8 cellular contexts compared by ENCODE assay signal in the genomic region with DNA sequence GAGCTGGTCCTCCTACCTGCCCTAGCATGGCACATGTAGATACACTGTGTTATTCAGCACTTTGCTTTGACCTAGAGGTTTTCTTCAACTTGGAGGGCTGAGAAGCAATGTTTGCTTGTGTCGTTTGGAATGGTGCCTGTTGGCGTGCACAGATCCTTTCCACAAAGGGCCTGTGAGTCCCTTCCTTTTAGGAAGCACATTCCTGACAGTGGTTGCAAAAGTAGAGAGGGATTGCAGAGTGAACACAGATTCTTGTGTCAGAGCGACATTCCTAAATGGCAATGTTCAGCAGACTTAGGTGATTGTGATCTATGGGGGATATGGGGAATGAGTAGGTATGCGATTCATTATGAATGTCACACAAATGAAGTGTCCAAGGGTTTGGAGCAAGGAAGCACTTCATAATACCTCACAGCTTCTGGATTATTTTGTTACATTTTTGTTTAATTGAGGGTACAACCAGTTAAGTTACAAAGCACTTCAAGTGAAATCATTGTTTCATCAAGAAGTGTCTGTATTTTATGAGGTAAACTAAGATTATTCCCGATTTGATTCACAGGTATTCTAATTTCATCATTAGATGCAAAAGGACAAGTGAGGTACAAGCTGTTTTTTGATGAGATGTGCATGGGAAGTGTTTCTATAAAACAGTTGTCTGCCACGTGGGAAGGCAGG. TPM values are rescaled to one million over a fixed set of nuclear protein-coding genes. Genes with fewer than 3 reads are reported as not detected.
DNase-seq lines count a peak whose midpoint lies in the region; ATAC-seq and TF ChIP-seq lines count a peak whose summit lies in the region.

No MANE protein-coding gene starts in this region.

- DNase-seq in AG08395 (ENCODE audit: low spot score) (peak; percentile 48), MG63 (no peak), dorsolateral prefrontal cortex (no peak), NCI-H2227 treated with DMSO at 0.1 percent for 48 hours (lab: John Stamatoyannopoulos, UW) (no peak)

- H3K27ac ChIP-seq in dorsolateral prefrontal cortex (peak overlapping the region in 12 of 59 donors; percentile 2 to 71 (median 30)), muscle layer of duodenum (ENCODE audit: low read length) (no peak overlapping the region)

- H3K4me3 ChIP-seq in MG63 (peak overlapping the region; percentile 63), dorsolateral prefrontal cortex (peak overlapping the region in 51 of 59 donors; percentile 20 to 79 (median 65)), muscle layer of duodenum (ENCODE audit: low read depth in 1 of 2, low read length in 2 of 2) (peak overlapping the region; percentile 75 to 88)

- H3K27me3 ChIP-seq in MG63 (no peaks in the 10 kb centered on the region), dorsolateral prefrontal cortex (peaks cover 0 to 14% (median 0%) of the 10 kb centered on the region in 45 donors), muscle layer of duodenum (ENCODE audit: low read depth, low read length) (no peaks in the 10 kb centered on the region)

- H3K4me1 ChIP-seq in muscle layer of duodenum (ENCODE audit: control insufficient read depth in 1 of 2, insufficient read depth in 2 of 2, low read length in 2 of 2), result peaks cover 9 to 30% of the 10 kb centered on the region in 2 donors

- TF ChIP-seq CTCF in dorsolateral prefrontal cortex (IDR thresholded peaks at IDR 0.05 in 54 of 56, conservative IDR thresholded peaks at IDR 0.05 in 2 of 56; ENCODE audit: low read depth in 1 of 56, partially characterized antibody in 56 of 56), result no peak

- intact Hi-C loops in dorsolateral prefrontal cortex (cut with DNase I), result no loop called here

- no peaks in the 10 kb centered on the region for H3K36me3 ChIP-seq in MG63
- H3K36me3 ChIP-seq in muscle layer of duodenum (ENCODE audit: control insufficient read depth in 1 of 2, insufficient read depth in 2 of 2, low read length in 2 of 2), result no peaks in the 10 kb centered on the region

- no peak for ATAC-seq in GM21529 (IDR thresholded peaks at IDR 0.05; ENCODE audit: unreplicated experiment)
- ATAC-seq in HG03108 (IDR thresholded peaks at IDR 0.05; ENCODE audit: unreplicated experiment), result no peak
- no peak for ATAC-seq in HG02571 (IDR thresholded peaks at IDR 0.05; ENCODE audit: unreplicated experiment)

- H3K9me3 ChIP-seq in MG63 (no peaks in the 10 kb centered on the region), muscle layer of duodenum (ENCODE audit: control insufficient read depth in 1 of 2, low read length in 2 of 2) (no peaks in the 10 kb centered on the region)

RNA-seq across cellular contexts. Expression of a gene that starts 0.7 kb away (rescaled TPM):
- total RNA-seq in MG63 (2014; rRNA removed; shearing (Covaris generic); ENCODE audit: low replicate concordance), result 1.9 and 4.3 TPM in 2 replicates
- total RNA-seq in dorsolateral prefrontal cortex, result 10 to 100 TPM in 75 of 120 experiments, 1 to 10 TPM in 45; 4.7 to 33.9 (median 11.0) TPM
